ENCODE assay signal across 1 cellular context in the genomic region with DNA sequence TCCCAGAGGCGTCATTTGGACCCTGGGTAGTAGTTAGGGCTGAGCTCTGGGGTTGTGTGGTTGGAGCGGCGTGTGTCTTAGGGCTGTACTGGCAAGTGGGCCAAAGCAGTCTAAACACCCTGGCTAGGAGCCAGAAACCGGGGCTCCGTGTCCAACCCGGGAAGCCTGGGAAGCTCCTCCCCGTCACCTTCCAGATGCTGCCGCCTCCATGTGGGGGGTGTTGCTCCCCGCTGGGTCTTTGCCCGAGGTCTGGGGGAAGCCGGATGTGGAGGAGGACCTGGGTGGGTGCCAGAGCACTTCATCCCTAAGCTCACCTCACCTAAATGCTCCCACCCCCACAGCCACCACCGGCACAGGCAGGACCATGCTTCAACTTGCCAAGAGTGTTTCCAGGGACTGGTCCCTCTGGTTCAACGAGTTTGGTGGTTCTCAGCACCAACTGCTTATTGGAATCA.
TF ChIP-seq lines count a peak whose summit lies in the region.

No MANE protein-coding gene starts in this region.

TF ChIP-seq in HepG2, 621 proteins besides CTCF, POLR2A, EP300 and RAD21:
- TF ChIP-seq AGO2 (optimal IDR thresholded peaks at IDR 0.05; ENCODE audit: low read depth, low read length) (peak; percentile 24), GABPA (IDR thresholded peaks at IDR 0.05; ENCODE audit: low read depth, low read length) (0 out of 2 replicates have a peak, but pooled peaks have one; percentile 13), GABPA (CRISPR knock-in tag; IDR thresholded peaks at IDR 0.05; ENCODE audit: low read depth) (no peak), IKZF1 (IDR thresholded peaks at IDR 0.05) (no peak)
